9 cellular contexts compared by ENCODE assay signal in genomic region chr1:113835686-113836290, GRCh38. TPM values are rescaled to one million over a fixed set of nuclear protein-coding genes. Genes with fewer than 3 reads are reported as not detected.
A peak's percentile ranks its signal among the peaks of the same experiment; 100 is the strongest.
DNase-seq lines count a peak whose midpoint lies in the region; ATAC-seq, FAIRE-seq and TF ChIP-seq lines count a peak whose summit lies in the region.
"Had no signal": no experiment of that assay in that cellular context is flagged by ENCODE, and none has a peak within 500 bp of the region (broad histone marks: within the 10 kb centered on the region; RNA-seq: fewer than 3 reads in every experiment).

No MANE protein-coding gene starts in this region.

- H3K4me3 ChIP-seq in GM12878, result no peak overlapping the region
- no peak overlapping the region for H3K4me3 ChIP-seq in kidney epithelial cell (ENCODE audit: low read depth, low read length)
- no peak overlapping the region for H3K4me3 ChIP-seq in uterus

- intact Hi-C loops in GM12878 (cut with micrococcal nuclease; ENCODE audit: unreplicated experiment) (loop anchor here (1.0 to 10.0 kb wide), 4 partner anchors 70 to 449 kb away; partner anchors contain the start of genes DCLRE1B and OLFML3), uterus (cut with DNase I; ENCODE audit: low total_unique reads) (loop anchor here (10.0 kb wide), 1 partner anchor 459 kb away; no protein-coding TSS in a partner anchor)

- no peak overlapping the region for H3K4me2 ChIP-seq in GM12878 (ENCODE audit: control insufficient read depth, insufficient read depth)
- H3K4me2 ChIP-seq: KMS-11 had no signal

- H3K4me1 ChIP-seq in GM12878 (ENCODE audit: control insufficient read depth, insufficient read depth, low read length) (no peaks in the 10 kb centered on the region), uterus (no peaks in the 10 kb centered on the region)

- H3K27me3 ChIP-seq in GM12878 (replicated peaks in 1 of 2; ENCODE audit: control insufficient read depth in 2 of 2, insufficient read depth in 2 of 2, low read length in 1 of 2) (no peaks in the 10 kb centered on the region), kidney epithelial cell (ENCODE audit: control insufficient read depth, insufficient read depth, low read length) (no peaks in the 10 kb centered on the region), uterus (no peaks in the 10 kb centered on the region)

- no peaks in the 10 kb centered on the region for H3K9me3 ChIP-seq in GM12878 (replicated peaks; ENCODE audit: control insufficient read depth, insufficient read depth, low read length)
- H3K9me3 ChIP-seq in uterus, result no peaks in the 10 kb centered on the region

- no peaks in the 10 kb centered on the region; the same call in 1 of the 2 replicates for H3K79me2 ChIP-seq in GM12878 (ENCODE audit: control insufficient read depth, insufficient read depth, low read length)

- H3K36me3 ChIP-seq in GM12878 (ENCODE audit: control insufficient read depth in 2 of 2, insufficient read depth in 2 of 2, low read length in 1 of 2) (peaks cover 0 to 21% of the 10 kb centered on the region in 2 experiments; a peak in 2 of 4 replicates), kidney epithelial cell (ENCODE audit: control insufficient read depth, insufficient read depth, low read length) (no peaks in the 10 kb centered on the region), uterus (no peaks in the 10 kb centered on the region)

- no peak for TF ChIP-seq EP300 in GM12878 (IDR thresholded peaks at IDR 0.05; ENCODE audit: borderline replicate concordance in 1 of 2, control insufficient read depth in 1 of 2, low read depth in 2 of 2, low read length in 2 of 2)

- TF ChIP-seq RAD21 in GM12878 (IDR thresholded peaks at IDR 0.05; ENCODE audit: insufficient read depth, low read depth, low read length), result peak; percentile 69

- H3K9me3 Mint-ChIP-seq in activated T-helper 17 cell treated with anti-CD3 and anti-CD28 coated beads, Interleukin-2, amount 50 U/mL, for 72 hours, result no peaks in the 10 kb centered on the region

- CTCF ChIA-PET in GM12878 (lab: Yijun Ruan, JAX), result interaction anchor here (0.5 to 5.5 kb wide), 36 partner anchors 10 to 447 kb away, joined by 3 to 74 read pairs (median 5); partner anchors contain the start of genes AP4B1, DCLRE1B, HIPK1 and OLFML3

- WGBS in GM12878 (ENCODE audit: insufficient coverage, insufficient replicate concordance, low lambda C conversion rate, missing lambda C conversion rate), result 26% methylated on average over 4 of the region's 4 CpGs

- no peak overlapping the region for H2AFZ ChIP-seq in GM12878 (ENCODE audit: control insufficient read depth, low read depth, low read length)

- no peak for TF ChIP-seq POLR2A in GM12878 (IDR thresholded peaks at IDR 0.05; ENCODE audit: low read depth, low read length)
- TF ChIP-seq POLR2A in uterus (IDR thresholded peaks at IDR 0.05), result no peak

- H3K9ac ChIP-seq in GM12878 (ENCODE audit: control insufficient read depth, insufficient read depth, low read length), result no peak overlapping the region
- H3K9ac ChIP-seq: KMS-11 had no signal

- no peaks in the 10 kb centered on the region for H3K4me1 Mint-ChIP-seq in activated T-helper 17 cell treated with anti-CD3 and anti-CD28 coated beads, Interleukin-2, amount 50 U/mL, for 72 hours

- ATAC-seq in GM12878, result peak; percentile 45; the same call in 2 of the 3 replicates
- no peak for ATAC-seq in activated T-helper 17 cell treated with anti-CD3 and anti-CD28 coated beads, Interleukin-2, amount 50 U/mL, for 72 hours (replicated peaks)

- peak; percentile 13 for FAIRE-seq in GM12878 (lab: Jason Lieb, UNC)

- no peak overlapping the region for H3K27ac ChIP-seq in GM12878 (ENCODE audit: control insufficient read depth, insufficient read depth)
- no peak overlapping the region for H3K27ac ChIP-seq in uterus
- H3K27ac ChIP-seq: KMS-11 had no signal

- RAD21 ChIA-PET in GM12878 (lab: Charles Lee; ENCODE audit: unreplicated experiment), result interaction anchor here (0.6 to 5.3 kb wide), 28 partner anchors 16 to 447 kb away, joined by 3 to 46 read pairs (median 4); partner anchors contain the start of genes AP4B1, DCLRE1B, HIPK1 and OLFML3

- POLR2A ChIA-PET in GM12878 (lab: Charles Lee), result interaction anchor here (1.5 to 1.9 kb wide), 2 partner anchors 68 to 93 kb away, joined by 6 read pairs; partner anchors contain the start of genes AP4B1 and HIPK1

- H3K27ac Mint-ChIP-seq in activated T-helper 17 cell treated with anti-CD3 and anti-CD28 coated beads, Interleukin-2, amount 50 U/mL, for 72 hours, result no peak overlapping the region

- BruUV-seq in GM12878 (replicated peaks; lab: Mats Ljungman, UMichigan), result no TSS peak

- peak; percentile 9 to 51 (median 25); a peak in 4 of 6 replicates for TF ChIP-seq CTCF in GM12878 (IDR thresholded peaks at IDR 0.05 in 2 of 3, conservative IDR thresholded peaks at IDR 0.05 in 1 of 3; ENCODE audit: control insufficient read depth in 2 of 3, extremely low read depth in 1 of 3, insufficient read depth in 1 of 3, low read depth in 3 of 3, low read length in 3 of 3)
- TF ChIP-seq CTCF in kidney epithelial cell (IDR thresholded peaks at IDR 0.05; ENCODE audit: insufficient read depth, low read length, poor library complexity, severe bottlenecking), result peak; percentile 23
- TF ChIP-seq CTCF in uterus (IDR thresholded peaks at IDR 0.05), result peak; percentile 49 to 71 (median 60)

- peak; percentile 21 for DNase-seq in AG08396 (ENCODE audit: low spot score)
- peak; percentile 79 for DNase-seq in ELR (ENCODE audit: low read depth)
- peak; percentile 52 for DNase-seq in NCI-H2171 treated with DMSO at 0.1 percent for 48 hours (lab: John Stamatoyannopoulos, UW)
- DNase-seq in GM12878 (ENCODE audit: low read depth, low spot score), result no peak
- no peak for DNase-seq in kidney epithelial cell (ENCODE audit: low read depth)
- no peak for DNase-seq in uterus
- DNase-seq in cortex of kidney (lab: John Stamatoyannopoulos, UW), result no peak

- SMC1A ChIA-PET in GM12878 (lab: Charles Lee; ENCODE audit: uncharacterized antibody, unreplicated experiment), result interaction anchor here (0.7 to 5.5 kb wide), 38 partner anchors 8 to 447 kb away, joined by 3 to 53 read pairs (median 4); partner anchors contain the start of genes AP4B1, DCLRE1B, HIPK1 and OLFML3

- in situ Hi-C loops in GM12878 (cut with MboI), result loop anchor here (5.0 to 10.0 kb wide), 2 partner anchors 67 to 439 kb away; partner anchors contain the start of gene AP4B1

- H3K27me3 Mint-ChIP-seq in activated T-helper 17 cell treated with anti-CD3 and anti-CD28 coated beads, Interleukin-2, amount 50 U/mL, for 72 hours, result no peaks in the 10 kb centered on the region

- peaks cover 85% of the 10 kb centered on the region for H3K36me3 Mint-ChIP-seq in activated T-helper 17 cell treated with anti-CD3 and anti-CD28 coated beads, Interleukin-2, amount 50 U/mL, for 72 hours (ENCODE audit: low read depth)

- no peaks in the 10 kb centered on the region for H4K20me1 ChIP-seq in GM12878 (ENCODE audit: control insufficient read depth, insufficient read depth)

- no peak overlapping the region for H3K4me3 Mint-ChIP-seq in activated T-helper 17 cell treated with anti-CD3 and anti-CD28 coated beads, Interleukin-2, amount 50 U/mL, for 72 hours

RNA-seq across cellular contexts. Expression of gene RSBN1, which starts 23.5 kb away (rescaled TPM):
- total RNA-seq in GM12878 (2013; cell fraction: nucleolus; rRNA removed), result 40.4 and 41.8 TPM in 2 replicates
- total RNA-seq in GM12878 (2014; rRNA removed) (8.5 and 10.6 TPM in 2 replicates), GM12878 (2014; rRNA removed; fragmentation: Illumina TruSeq; extraction: Trizol) (12.1 and 12.4 TPM in 2 replicates), GM12878 (2021) (13.1 and 19.0 TPM in 2 replicates), kidney epithelial cell (9.5 and 10.2 TPM in 2 replicates), uterus (10 to 100 TPM; 33.5 to 56.4 (median 38.3) TPM)
- polyA plus RNA-seq in GM12878 (2011; ENCODE audit: low read depth), result 4.3 TPM
- polyA plus RNA-seq in GM12878 (2011; rRNA removed) (26.8 and 39.6 TPM in 2 replicates), GM12878 (2014; fragmentation: Illumina TruSeq; extraction: Trizol) (10.6 and 11.1 TPM in 2 replicates), GM12878 (2014; fragmentation: Nextera tagmentation; extraction: Ambion mirVana) (10 to 100 TPM in 1 of 2 experiments, 1 to 10 TPM in 1; 2.9 to 10.5 TPM), GM12878 (2014; rRNA removed) (6.5 and 8.4 TPM in 2 replicates), GM12878 (2016; fragmentation: Nextera tagmentation; extraction: Ambion mirVana) (10 to 100 TPM; 12.5 to 13.3 TPM)
- 11.4 and 12.8 TPM in 2 replicates for polyA plus RNA-seq in GM12878 (2011; cell fraction: cytosol; rRNA removed)
- 13.4 and 22.1 TPM in 2 replicates for polyA plus RNA-seq in GM12878 (2011; cell fraction: nucleus; rRNA removed)
- polyA plus RNA-seq in GM12878 (2012), result 7.2 and 14.6 TPM in 2 replicates
- 56.2 and 120 TPM in 2 replicates for polyA minus RNA-seq in GM12878 (2011; rRNA and poly(A)+ RNA removed)
- polyA minus RNA-seq in GM12878 (2011; cell fraction: cytosol; rRNA and poly(A)+ RNA removed), result 19.8 and 26.3 TPM in 2 replicates
- 16.7 and 22.0 TPM in 2 replicates for polyA minus RNA-seq in GM12878 (2011; cell fraction: nucleus; rRNA and poly(A)+ RNA removed)
- 10 to 100 TPM; 22.2 to 47.4 TPM for total RNA-seq in activated T-helper 17 cell treated with anti-CD3 and anti-CD28 coated beads, Interleukin-2, amount 50 U/mL, for 72 hours

RNA-seq across cellular contexts. Expression of gene PTPN22, which starts 35.7 kb away (rescaled TPM):
- total RNA-seq in GM12878 (2013; cell fraction: nucleolus; rRNA removed), result 139 and 163 TPM in 2 replicates
- total RNA-seq in GM12878 (2014; rRNA removed), result 43.3 and 55.3 TPM in 2 replicates
- 62.1 and 66.0 TPM in 2 replicates for total RNA-seq in GM12878 (2014; rRNA removed; fragmentation: Illumina TruSeq; extraction: Trizol)
- total RNA-seq in GM12878 (2021), result 39.5 and 46.6 TPM in 2 replicates
- polyA plus RNA-seq in GM12878 (2011; ENCODE audit: low read depth), result 16.1 TPM
- 29.6 and 45.0 TPM in 2 replicates for polyA plus RNA-seq in GM12878 (2011; rRNA removed)
- 8.7 and 12.8 TPM in 2 replicates for polyA plus RNA-seq in GM12878 (2011; cell fraction: cytosol; rRNA removed)
- polyA plus RNA-seq in GM12878 (2011; cell fraction: nucleus; rRNA removed), result 36.0 and 36.3 TPM in 2 replicates
- polyA plus RNA-seq in GM12878 (2012), result 28.2 and 29.1 TPM in 2 replicates
- polyA plus RNA-seq in GM12878 (2014; fragmentation: Illumina TruSeq; extraction: Trizol), result 65.1 and 89.6 TPM in 2 replicates
- polyA plus RNA-seq in GM12878 (2014; fragmentation: Nextera tagmentation; extraction: Ambion mirVana), result 10 to 100 TPM; 30.3 to 32.3 TPM
- polyA plus RNA-seq in GM12878 (2014; rRNA removed), result 21.1 and 22.8 TPM in 2 replicates
- 10 to 100 TPM; 47.0 to 49.6 TPM for polyA plus RNA-seq in GM12878 (2016; fragmentation: Nextera tagmentation; extraction: Ambion mirVana)
- 22.6 and 44.8 TPM in 2 replicates for polyA minus RNA-seq in GM12878 (2011; rRNA and poly(A)+ RNA removed)
- polyA minus RNA-seq in GM12878 (2011; cell fraction: cytosol; rRNA and poly(A)+ RNA removed), result 9.9 and 18.0 TPM in 2 replicates
- 34.8 and 53.2 TPM in 2 replicates for polyA minus RNA-seq in GM12878 (2011; cell fraction: nucleus; rRNA and poly(A)+ RNA removed)
- total RNA-seq in kidney epithelial cell, result not detected in 2 replicates
- total RNA-seq in uterus, result 1 to 10 TPM in 3 of 4 donors, under 1 TPM in 1; 0.85 to 8.8 (median 2.1) TPM
- total RNA-seq in activated T-helper 17 cell treated with anti-CD3 and anti-CD28 coated beads, Interleukin-2, amount 50 U/mL, for 72 hours, result 10 to 100 TPM; 55.9 to 70.1 TPM

RNA-seq across cellular contexts. Expression of gene BCL2L15, which starts 51.6 kb away (rescaled TPM):
- total RNA-seq in GM12878 (2013; cell fraction: nucleolus; rRNA removed), result 6.2 and 13.1 TPM in 2 replicates
- total RNA-seq in GM12878 (2014; rRNA removed), result 0.76 and 1.2 TPM in 2 replicates
- 0.67 and 1.1 TPM in 2 replicates for total RNA-seq in GM12878 (2014; rRNA removed; fragmentation: Illumina TruSeq; extraction: Trizol)
- total RNA-seq in GM12878 (2021), result 0.43 and 0.87 TPM in 2 replicates
- polyA plus RNA-seq in GM12878 (2011; ENCODE audit: low read depth), result 0.30 TPM
- 1.1 and 1.4 TPM in 2 replicates for polyA plus RNA-seq in GM12878 (2011; rRNA removed)
- 0.24 and 0.28 TPM in 2 replicates for polyA plus RNA-seq in GM12878 (2011; cell fraction: cytosol; rRNA removed)
- 1.6 and 2.0 TPM in 2 replicates for polyA plus RNA-seq in GM12878 (2011; cell fraction: nucleus; rRNA removed)
- polyA plus RNA-seq in GM12878 (2012), result 0.18 and 0.46 TPM in 2 replicates
- 0.51 and 0.62 TPM in 2 replicates for polyA plus RNA-seq in GM12878 (2014; fragmentation: Illumina TruSeq; extraction: Trizol)
- polyA plus RNA-seq in GM12878 (2014; fragmentation: Nextera tagmentation; extraction: Ambion mirVana), result under 1 TPM; 0.42 to 0.56 TPM
- 0.61 and 0.74 TPM in 2 replicates for polyA plus RNA-seq in GM12878 (2014; rRNA removed)
- under 1 TPM; 0.48 to 0.57 TPM for polyA plus RNA-seq in GM12878 (2016; fragmentation: Nextera tagmentation; extraction: Ambion mirVana)
- polyA minus RNA-seq in GM12878 (2011; rRNA and poly(A)+ RNA removed), result 0.95 and 1.9 TPM in 2 replicates
- polyA minus RNA-seq in GM12878 (2011; cell fraction: cytosol; rRNA and poly(A)+ RNA removed), result 0.27 and 0.83 TPM in 2 replicates
- polyA minus RNA-seq in GM12878 (2011; cell fraction: nucleus; rRNA and poly(A)+ RNA removed), result 1.2 and 2.0 TPM in 2 replicates
- under 0.01 and 0.04 TPM in 2 replicates for total RNA-seq in kidney epithelial cell
- total RNA-seq in uterus, result 1 to 10 TPM in 2 of 4 donors, not detected in 2; 1.4 to 3.1 TPM
- 1 to 10 TPM in 1 of 2 donors, under 1 TPM in 1; 0.99 to 4.4 TPM for total RNA-seq in activated T-helper 17 cell treated with anti-CD3 and anti-CD28 coated beads, Interleukin-2, amount 50 U/mL, for 72 hours

Comparison
In these comparisons a context has a peak if more than half of its experiments do, and no peak if none do; other contexts are left out.
1. DNase-seq: peak in AG08396 (single experiment), ELR (single experiment) and NCI-H2171 treated with DMSO at 0.1 percent for 48 hours (single experiment); none in GM12878 (single experiment), kidney epithelial cell (single experiment), uterus (0 of 2) and cortex of kidney (single experiment).
2. RNA of gene PTPN22, which starts 35.7 kb away (total RNA-seq): 55.9 to 70.1 TPM in activated T-helper 17 cell treated with anti-CD3 and anti-CD28 coated beads, Interleukin-2, amount 50 U/mL, for 72 hours and 39.5 to 163 TPM in GM12878; 0.85 to 8.8 TPM in uterus and not detected in kidney epithelial cell; every median in the first group is over 4 times any median in the second.
3. Peak in every context shown above with its lines, with median percentiles within 50 percentile points of each other: CTCF ChIP-seq.